ENCODE assay signal across 1 cellular context in genomic region chr17:67729903-67730302, GRCh38.
TF ChIP-seq lines count a peak whose summit lies in the region.

No MANE protein-coding gene starts in this region.

TF ChIP-seq in HepG2, 621 proteins besides CTCF, POLR2A, EP300 and RAD21:
- peak; percentile 7; the same call in 1 of the 2 replicates for TF ChIP-seq ZNF460 (CRISPR knock-in tag; IDR thresholded peaks at IDR 0.05; ENCODE audit: borderline replicate concordance)
- TF ChIP-seq SIX4 (CRISPR knock-in tag; IDR thresholded peaks at IDR 0.05): no peak
